Comparison of ENCODE assay signal across 1 cellular context in the genomic region with DNA sequence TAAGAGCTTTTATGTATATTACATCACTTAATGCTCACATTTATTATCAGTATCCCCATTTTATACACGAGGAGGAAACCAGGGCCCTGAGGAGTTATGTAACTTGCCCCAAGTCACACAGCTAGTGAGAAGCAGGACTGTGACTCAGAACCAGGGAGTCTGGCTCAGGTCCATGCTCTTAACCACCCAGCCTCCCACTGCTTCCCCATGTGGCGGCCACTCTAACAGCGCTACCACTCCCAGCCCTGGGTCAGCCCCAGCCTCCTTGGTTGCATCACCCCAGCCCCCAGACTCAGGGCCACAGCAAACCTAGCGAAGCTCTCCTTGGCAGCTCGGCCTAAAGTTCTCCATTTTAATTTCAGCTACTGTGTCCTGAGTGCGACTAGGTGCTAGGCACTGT.
TF ChIP-seq lines count a peak whose summit lies in the region.

No MANE protein-coding gene starts in this region.

TF ChIP-seq in WTC11, 78 proteins besides CTCF, POLR2A, EP300 and RAD21 (continued from another document):
- TF ChIP-seq, protein P1, sequence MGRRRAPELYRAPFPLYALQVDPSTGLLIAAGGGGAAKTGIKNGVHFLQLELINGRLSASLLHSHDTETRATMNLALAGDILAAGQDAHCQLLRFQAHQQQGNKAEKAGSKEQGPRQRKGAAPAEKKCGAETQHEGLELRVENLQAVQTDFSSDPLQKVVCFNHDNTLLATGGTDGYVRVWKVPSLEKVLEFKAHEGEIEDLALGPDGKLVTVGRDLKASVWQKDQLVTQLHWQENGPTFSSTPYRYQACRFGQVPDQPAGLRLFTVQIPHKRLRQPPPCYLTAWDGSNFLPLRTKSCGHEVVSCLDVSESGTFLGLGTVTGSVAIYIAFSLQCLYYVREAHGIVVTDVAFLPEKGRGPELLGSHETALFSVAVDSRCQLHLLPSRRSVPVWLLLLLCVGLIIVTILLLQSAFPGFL (CRISPR knock-in tag; IDR thresholded peaks at IDR 0.05; ENCODE audit: borderline replicate concordance), result no peak
- TF ChIP-seq TEAD1 (CRISPR knock-in tag; IDR thresholded peaks at IDR 0.05), result no peak
- no peak for TF ChIP-seq RELA (CRISPR knock-in tag; IDR thresholded peaks at IDR 0.05; ENCODE audit: borderline replicate concordance)
- no peak for TF ChIP-seq RORB (CRISPR knock-in tag; IDR thresholded peaks at IDR 0.05)
- TF ChIP-seq, protein P2, sequence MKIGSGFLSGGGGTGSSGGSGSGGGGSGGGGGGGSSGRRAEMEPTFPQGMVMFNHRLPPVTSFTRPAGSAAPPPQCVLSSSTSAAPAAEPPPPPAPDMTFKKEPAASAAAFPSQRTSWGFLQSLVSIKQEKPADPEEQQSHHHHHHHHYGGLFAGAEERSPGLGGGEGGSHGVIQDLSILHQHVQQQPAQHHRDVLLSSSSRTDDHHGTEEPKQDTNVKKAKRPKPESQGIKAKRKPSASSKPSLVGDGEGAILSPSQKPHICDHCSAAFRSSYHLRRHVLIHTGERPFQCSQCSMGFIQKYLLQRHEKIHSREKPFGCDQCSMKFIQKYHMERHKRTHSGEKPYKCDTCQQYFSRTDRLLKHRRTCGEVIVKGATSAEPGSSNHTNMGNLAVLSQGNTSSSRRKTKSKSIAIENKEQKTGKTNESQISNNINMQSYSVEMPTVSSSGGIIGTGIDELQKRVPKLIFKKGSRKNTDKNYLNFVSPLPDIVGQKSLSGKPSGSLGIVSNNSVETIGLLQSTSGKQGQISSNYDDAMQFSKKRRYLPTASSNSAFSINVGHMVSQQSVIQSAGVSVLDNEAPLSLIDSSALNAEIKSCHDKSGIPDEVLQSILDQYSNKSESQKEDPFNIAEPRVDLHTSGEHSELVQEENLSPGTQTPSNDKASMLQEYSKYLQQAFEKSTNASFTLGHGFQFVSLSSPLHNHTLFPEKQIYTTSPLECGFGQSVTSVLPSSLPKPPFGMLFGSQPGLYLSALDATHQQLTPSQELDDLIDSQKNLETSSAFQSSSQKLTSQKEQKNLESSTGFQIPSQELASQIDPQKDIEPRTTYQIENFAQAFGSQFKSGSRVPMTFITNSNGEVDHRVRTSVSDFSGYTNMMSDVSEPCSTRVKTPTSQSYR (CRISPR knock-in tag; IDR thresholded peaks at IDR 0.05), result no peak
- TF ChIP-seq ATF1 (CRISPR knock-in tag; IDR thresholded peaks at IDR 0.05), result no peak
- TF ChIP-seq NR3C1 (CRISPR knock-in tag; conservative IDR thresholded peaks at IDR 0.05; ENCODE audit: low read depth), result no peak
- no peak for TF ChIP-seq NR2C2 (CRISPR knock-in tag; IDR thresholded peaks at IDR 0.05)
- TF ChIP-seq FOXK1 (CRISPR knock-in tag; IDR thresholded peaks at IDR 0.05), result no peak
- TF ChIP-seq, protein P3, sequence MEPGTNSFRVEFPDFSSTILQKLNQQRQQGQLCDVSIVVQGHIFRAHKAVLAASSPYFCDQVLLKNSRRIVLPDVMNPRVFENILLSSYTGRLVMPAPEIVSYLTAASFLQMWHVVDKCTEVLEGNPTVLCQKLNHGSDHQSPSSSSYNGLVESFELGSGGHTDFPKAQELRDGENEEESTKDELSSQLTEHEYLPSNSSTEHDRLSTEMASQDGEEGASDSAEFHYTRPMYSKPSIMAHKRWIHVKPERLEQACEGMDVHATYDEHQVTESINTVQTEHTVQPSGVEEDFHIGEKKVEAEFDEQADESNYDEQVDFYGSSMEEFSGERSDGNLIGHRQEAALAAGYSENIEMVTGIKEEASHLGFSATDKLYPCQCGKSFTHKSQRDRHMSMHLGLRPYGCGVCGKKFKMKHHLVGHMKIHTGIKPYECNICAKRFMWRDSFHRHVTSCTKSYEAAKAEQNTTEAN (CRISPR knock-in tag; IDR thresholded peaks at IDR 0.05), result no peak
- TF ChIP-seq, protein P4, sequence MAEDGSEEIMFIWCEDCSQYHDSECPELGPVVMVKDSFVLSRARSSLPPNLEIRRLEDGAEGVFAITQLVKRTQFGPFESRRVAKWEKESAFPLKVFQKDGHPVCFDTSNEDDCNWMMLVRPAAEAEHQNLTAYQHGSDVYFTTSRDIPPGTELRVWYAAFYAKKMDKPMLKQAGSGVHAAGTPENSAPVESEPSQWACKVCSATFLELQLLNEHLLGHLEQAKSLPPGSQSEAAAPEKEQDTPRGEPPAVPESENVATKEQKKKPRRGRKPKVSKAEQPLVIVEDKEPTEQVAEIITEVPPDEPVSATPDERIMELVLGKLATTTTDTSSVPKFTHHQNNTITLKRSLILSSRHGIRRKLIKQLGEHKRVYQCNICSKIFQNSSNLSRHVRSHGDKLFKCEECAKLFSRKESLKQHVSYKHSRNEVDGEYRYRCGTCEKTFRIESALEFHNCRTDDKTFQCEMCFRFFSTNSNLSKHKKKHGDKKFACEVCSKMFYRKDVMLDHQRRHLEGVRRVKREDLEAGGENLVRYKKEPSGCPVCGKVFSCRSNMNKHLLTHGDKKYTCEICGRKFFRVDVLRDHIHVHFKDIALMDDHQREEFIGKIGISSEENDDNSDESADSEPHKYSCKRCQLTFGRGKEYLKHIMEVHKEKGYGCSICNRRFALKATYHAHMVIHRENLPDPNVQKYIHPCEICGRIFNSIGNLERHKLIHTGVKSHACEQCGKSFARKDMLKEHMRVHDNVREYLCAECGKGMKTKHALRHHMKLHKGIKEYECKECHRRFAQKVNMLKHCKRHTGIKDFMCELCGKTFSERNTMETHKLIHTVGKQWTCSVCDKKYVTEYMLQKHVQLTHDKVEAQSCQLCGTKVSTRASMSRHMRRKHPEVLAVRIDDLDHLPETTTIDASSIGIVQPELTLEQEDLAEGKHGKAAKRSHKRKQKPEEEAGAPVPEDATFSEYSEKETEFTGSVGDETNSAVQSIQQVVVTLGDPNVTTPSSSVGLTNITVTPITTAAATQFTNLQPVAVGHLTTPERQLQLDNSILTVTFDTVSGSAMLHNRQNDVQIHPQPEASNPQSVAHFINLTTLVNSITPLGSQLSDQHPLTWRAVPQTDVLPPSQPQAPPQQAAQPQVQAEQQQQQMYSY (CRISPR knock-in tag; IDR thresholded peaks at IDR 0.05), result no peak
- TF ChIP-seq GABPB1 (CRISPR knock-in tag; IDR thresholded peaks at IDR 0.05), result no peak
